Comparison of ENCODE assay signal across 15 cellular contexts in the genomic region with DNA sequence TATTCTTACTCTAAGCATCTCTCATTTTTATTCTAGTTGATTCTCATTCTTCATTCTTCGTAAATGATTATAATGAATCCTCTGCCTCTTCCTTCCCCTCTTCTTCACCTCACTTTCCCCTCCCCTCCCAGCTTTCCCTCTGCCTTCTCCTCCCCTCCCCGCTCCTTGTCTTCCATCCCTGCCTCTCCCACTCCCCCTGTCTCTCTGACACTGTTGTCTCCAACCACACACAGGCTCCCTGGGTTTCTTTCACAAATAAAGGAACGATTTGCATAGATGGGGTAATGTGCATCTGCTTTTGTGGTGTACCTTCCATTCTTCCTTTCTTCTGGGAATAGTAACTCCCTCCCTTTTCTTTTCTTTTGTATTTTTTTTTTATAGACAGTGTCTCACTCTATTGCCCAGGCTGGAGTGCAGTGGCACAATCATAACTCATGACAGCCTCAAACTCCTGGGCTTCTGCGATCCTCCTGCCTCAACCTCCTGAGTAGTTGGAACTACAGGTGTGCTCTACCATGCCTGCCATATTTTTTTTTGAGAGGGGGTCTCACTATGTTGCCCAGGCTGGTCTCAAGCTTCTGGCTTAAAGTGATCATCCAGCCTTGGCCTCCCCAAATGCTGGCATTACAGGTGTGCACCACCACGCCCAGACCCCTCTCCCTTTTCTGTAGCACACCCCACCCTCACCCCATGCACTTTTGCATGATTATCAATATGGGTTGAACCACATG.
DNase-seq lines count a peak whose midpoint lies in the region; ATAC-seq and TF ChIP-seq lines count a peak whose summit lies in the region.
"Had no signal": no experiment of that assay in that cellular context is flagged by ENCODE, and none has a peak within 500 bp of the region (broad histone marks: within the 10 kb centered on the region; RNA-seq: fewer than 3 reads in every experiment).

No MANE protein-coding gene starts in this region.

- no peak for TF ChIP-seq CTCF in progenitor cell of endocrine pancreas (IDR thresholded peaks at IDR 0.05; ENCODE audit: unreplicated experiment)

- H3K56ac ChIP-seq in mesendoderm (ENCODE audit: low read length), result no peak overlapping the region

- H3K23ac ChIP-seq in mesendoderm (ENCODE audit: low read length), result no peak overlapping the region

- H2BK120ac ChIP-seq in mesendoderm (ENCODE audit: low read depth, low read length), result peak overlapping the region; percentile 64

- H2BK5ac ChIP-seq in mesendoderm (ENCODE audit: low read length), result no peak overlapping the region

- no peaks in the 10 kb centered on the region for H3K79me2 ChIP-seq in mesendoderm (ENCODE audit: control insufficient read depth, insufficient read depth, low read length)

- H3K4me1 ChIP-seq in ectodermal cell (ENCODE audit: control insufficient read depth, insufficient read depth, low read length) (peaks cover 36% of the 10 kb centered on the region), mesendoderm (ENCODE audit: control insufficient read depth, low read depth, low read length) (no peaks in the 10 kb centered on the region), right cardiac atrium (ENCODE audit: control insufficient read depth, insufficient read depth, low read length) (no peaks in the 10 kb centered on the region)
- H3K4me1 ChIP-seq: BLaER1 treated with 17β-estradiol and CSF1 and Interleukin-3, amounts not matched to agents 10 nM and 100 nM had no signal

- no peak overlapping the region for H3K4ac ChIP-seq in mesendoderm (ENCODE audit: low read depth, low read length)

- H4K5ac ChIP-seq in mesendoderm (ENCODE audit: low read length), result no peak overlapping the region

- intact Hi-C loops in right cardiac atrium (cut with DNase I), result no loop called here

- no peak overlapping the region for H2AK5ac ChIP-seq in mesendoderm (ENCODE audit: low read length)

- DNase-seq in H7 (peak; percentile 19), mesendoderm (peak; percentile 5), progenitor cell of endocrine pancreas (ENCODE audit: low spot score, unreplicated experiment) (no peak), right cardiac atrium (no peak)
- no peak for DNase-seq in activated T-cell treated with anti-CD3 and anti-CD28 coated beads, Interleukin-2, amount 50 U/mL, for 1 hour
- no peak for DNase-seq in activated CD4-positive, alpha-beta memory T cell treated with anti-CD3 and anti-CD28 coated beads, Interleukin-2, amount 10 ng/mL, durations not matched to agents 7 days and 5 days
- DNase-seq: ACHN; CD4-positive, CD25-positive, alpha-beta regulatory T cell; DMS53; GM23248 had no signal

- H3K36me3 ChIP-seq in H7 (replicated peaks; ENCODE audit: control insufficient read depth, insufficient read depth, low read length) (no peaks in the 10 kb centered on the region), ectodermal cell (ENCODE audit: control insufficient read depth, insufficient read depth, low read length) (no peaks in the 10 kb centered on the region), mesendoderm (ENCODE audit: control insufficient read depth, insufficient read depth, low read length) (no peaks in the 10 kb centered on the region)
- H3K36me3 ChIP-seq: BLaER1 treated with 17β-estradiol and CSF1 and Interleukin-3, amounts not matched to agents 10 nM and 100 nM; HAP-1 had no signal

- H3K27me3 ChIP-seq in H7 (ENCODE audit: control insufficient read depth, insufficient read depth, low read length) (no peaks in the 10 kb centered on the region), ectodermal cell (ENCODE audit: control insufficient read depth, insufficient read depth, low read length, poor library complexity, severe bottlenecking) (no peaks in the 10 kb centered on the region), mesendoderm (ENCODE audit: insufficient read depth, low read length, poor library complexity) (no peaks in the 10 kb centered on the region), right cardiac atrium (ENCODE audit: control insufficient read depth, insufficient read depth) (no peaks in the 10 kb centered on the region)
- H3K27me3 ChIP-seq: BLaER1 treated with 17β-estradiol and CSF1 and Interleukin-3, amounts not matched to agents 10 nM and 100 nM had no signal

- no peaks in the 10 kb centered on the region for H3K27me3 Mint-ChIP-seq in progenitor cell of endocrine pancreas
- H3K27me3 Mint-ChIP-seq in activated CD4-positive, alpha-beta memory T cell treated with anti-CD3 and anti-CD28 coated beads, Interleukin-2, amount 10 ng/mL, durations not matched to agents 7 days and 5 days, result no peaks in the 10 kb centered on the region
- H3K27me3 Mint-ChIP-seq: CD4-positive, CD25-positive, alpha-beta regulatory T cell; IgD-negative memory B cell had no signal

- peak overlapping the region; percentile 91 for H3K27ac ChIP-seq in ectodermal cell (ENCODE audit: insufficient read depth, low read depth, low read length, poor library complexity, severe bottlenecking)
- H3K27ac ChIP-seq in mesendoderm (ENCODE audit: low read depth, low read length), result no peak overlapping the region
- no peak overlapping the region for H3K27ac ChIP-seq in right cardiac atrium (ENCODE audit: low read length)
- H3K27ac ChIP-seq: BLaER1 treated with 17β-estradiol and CSF1 and Interleukin-3, amounts not matched to agents 10 nM and 100 nM; GM23248 had no signal

- POLR2A ChIA-PET in activated CD4-positive, alpha-beta memory T cell treated with anti-CD3 and anti-CD28 coated beads, Interleukin-2, amount 10 ng/mL, durations not matched to agents 7 days and 5 days (lab: Charles Lee), result no interaction called here

- H3K4me2 ChIP-seq in mesendoderm (ENCODE audit: low read length), result no peak overlapping the region
- H3K4me2 ChIP-seq: BLaER1 treated with 17β-estradiol and CSF1 and Interleukin-3, amounts not matched to agents 10 nM and 100 nM had no signal

- no peak overlapping the region for H3K18ac ChIP-seq in mesendoderm (ENCODE audit: low read length)

- 62 to 71% methylated on average over 4 of the region's 5 CpGs for WGBS in ectodermal cell, 2 experiments
- no CpG with 5 or more reads among the region's 5 CpGs for WGBS in mesendoderm (ENCODE audit: extremely low coverage, insufficient coverage, low lambda C conversion rate)
- WGBS in right cardiac atrium, result 89% methylated on average over 5 of the region's 5 CpGs

- H3K79me1 ChIP-seq in mesendoderm (ENCODE audit: low read length), result no peaks in the 10 kb centered on the region

- H3K4me3 ChIP-seq in H7 (ENCODE audit: insufficient read depth, low read depth, low read length) (no peak overlapping the region), ectodermal cell (ENCODE audit: insufficient read depth, low read depth, low read length) (no peak overlapping the region), mesendoderm (ENCODE audit: low read length) (no peak overlapping the region), right cardiac atrium (ENCODE audit: low read length) (no peak overlapping the region)
- H3K4me3 ChIP-seq: BLaER1 treated with 17β-estradiol and CSF1 and Interleukin-3, amounts not matched to agents 10 nM and 100 nM; GM12878; GM23248; HAP-1 had no signal

- H3K9me3 Mint-ChIP-seq in progenitor cell of endocrine pancreas (ENCODE audit: low read depth), result peaks cover 6% of the 10 kb centered on the region
- H3K9me3 Mint-ChIP-seq in activated CD4-positive, alpha-beta memory T cell treated with anti-CD3 and anti-CD28 coated beads, Interleukin-2, amount 10 ng/mL, durations not matched to agents 7 days and 5 days, result peaks cover 5% of the 10 kb centered on the region

- H3K4me1 Mint-ChIP-seq in progenitor cell of endocrine pancreas (ENCODE audit: low read depth), result peaks cover 2% of the 10 kb centered on the region
- no peaks in the 10 kb centered on the region for H3K4me1 Mint-ChIP-seq in activated CD4-positive, alpha-beta memory T cell treated with anti-CD3 and anti-CD28 coated beads, Interleukin-2, amount 10 ng/mL, durations not matched to agents 7 days and 5 days
- H3K4me1 Mint-ChIP-seq: CD4-positive, CD25-positive, alpha-beta regulatory T cell; IgD-negative memory B cell had no signal

- H3K9me3 ChIP-seq in ectodermal cell (ENCODE audit: control insufficient read depth, low read length) (no peaks in the 10 kb centered on the region), right cardiac atrium (ENCODE audit: control insufficient read depth, low read length) (no peaks in the 10 kb centered on the region)
- H3K9me3 ChIP-seq: BLaER1 treated with 17β-estradiol and CSF1 and Interleukin-3, amounts not matched to agents 10 nM and 100 nM; HAP-1 had no signal

- H3K36me3 Mint-ChIP-seq in progenitor cell of endocrine pancreas (ENCODE audit: insufficient read depth), result no peaks in the 10 kb centered on the region
- H3K36me3 Mint-ChIP-seq in activated CD4-positive, alpha-beta memory T cell treated with anti-CD3 and anti-CD28 coated beads, Interleukin-2, amount 10 ng/mL, durations not matched to agents 7 days and 5 days (ENCODE audit: low read depth), result no peaks in the 10 kb centered on the region
- H3K36me3 Mint-ChIP-seq: CD4-positive, CD25-positive, alpha-beta regulatory T cell had no signal

- no peak overlapping the region for H2BK15ac ChIP-seq in mesendoderm (replicated peaks; ENCODE audit: low read depth)

- no peak overlapping the region for H3K4me3 Mint-ChIP-seq in progenitor cell of endocrine pancreas (ENCODE audit: low read depth)
- no peak overlapping the region for H3K4me3 Mint-ChIP-seq in activated CD4-positive, alpha-beta memory T cell treated with anti-CD3 and anti-CD28 coated beads, Interleukin-2, amount 10 ng/mL, durations not matched to agents 7 days and 5 days
- H3K4me3 Mint-ChIP-seq: CD4-positive, CD25-positive, alpha-beta regulatory T cell; IgD-negative memory B cell had no signal

- H4K8ac ChIP-seq in mesendoderm (ENCODE audit: low read depth, low read length), result no peak overlapping the region

- no peak overlapping the region for H3K9ac ChIP-seq in mesendoderm (ENCODE audit: low read length)
- H3K9ac ChIP-seq: BLaER1 treated with 17β-estradiol and CSF1 and Interleukin-3, amounts not matched to agents 10 nM and 100 nM; GM23248 had no signal

- ATAC-seq in right cardiac atrium, result no peak
- ATAC-seq: GM12878 had no signal

- H3K27ac Mint-ChIP-seq in progenitor cell of endocrine pancreas, result peak overlapping the region; percentile 54
- no peak overlapping the region for H3K27ac Mint-ChIP-seq in activated CD4-positive, alpha-beta memory T cell treated with anti-CD3 and anti-CD28 coated beads, Interleukin-2, amount 10 ng/mL, durations not matched to agents 7 days and 5 days
- H3K27ac Mint-ChIP-seq: CD4-positive, CD25-positive, alpha-beta regulatory T cell; IgD-negative memory B cell had no signal

- CTCF ChIA-PET in activated CD4-positive, alpha-beta memory T cell treated with anti-CD3 and anti-CD28 coated beads, Interleukin-2, amount 10 ng/mL, durations not matched to agents 7 days and 5 days (lab: Charles Lee), result no interaction called here

Comparison
In these comparisons a context has a peak if more than half of its experiments do, and no peak if none do; other contexts are left out.
1. DNase-seq: peak in H7 (single experiment) and mesendoderm (single experiment); none in progenitor cell of endocrine pancreas (single experiment), right cardiac atrium (0 of 3), activated T-cell treated with anti-CD3 and anti-CD28 coated beads, Interleukin-2, amount 50 U/mL, for 1 hour (single experiment) and activated CD4-positive, alpha-beta memory T cell treated with anti-CD3 and anti-CD28 coated beads, Interleukin-2, amount 10 ng/mL, durations not matched to agents 7 days and 5 days (single experiment).